8 cellular contexts compared by ENCODE assay signal in the genomic region with DNA sequence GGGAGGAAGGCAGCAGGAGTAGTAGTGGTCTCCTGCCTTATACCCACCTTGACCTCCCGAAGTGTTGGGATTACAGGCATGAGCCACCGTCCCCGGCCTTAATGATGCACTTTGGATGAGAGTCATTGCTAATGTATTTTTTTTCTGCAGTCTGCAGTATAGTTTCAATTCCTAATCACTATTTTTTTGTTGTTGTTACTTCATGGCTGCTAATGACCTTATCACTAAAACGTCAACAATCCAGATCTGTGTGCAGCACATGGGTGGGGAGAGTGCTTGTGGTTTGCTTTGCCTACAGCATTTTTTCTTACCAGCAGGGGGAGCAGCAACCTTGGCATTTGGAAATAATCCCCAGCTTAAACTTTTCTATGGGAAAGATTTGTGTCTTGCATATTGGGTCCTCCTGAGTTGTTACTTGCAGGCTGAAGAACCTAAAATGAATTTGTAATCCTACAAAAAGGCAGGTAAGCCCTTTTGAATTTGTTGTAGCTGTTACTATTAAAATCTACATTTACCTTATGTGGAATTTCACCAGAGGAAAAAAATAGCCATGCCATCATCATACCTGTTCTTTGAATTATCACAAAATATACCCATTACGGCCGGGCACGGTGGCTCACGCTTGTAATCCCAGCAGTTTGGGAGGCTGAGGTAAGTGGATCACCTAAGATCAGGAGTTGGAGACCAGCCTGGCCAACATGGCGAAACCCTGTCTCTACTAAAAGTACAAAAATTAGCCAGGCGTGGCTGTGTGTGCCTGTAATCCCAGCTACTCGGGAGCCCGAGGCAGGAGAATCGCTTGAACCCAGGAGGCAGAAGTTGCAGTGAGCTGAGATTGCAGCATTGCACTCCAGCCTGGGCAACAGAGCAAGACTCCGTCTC. TPM values are rescaled to one million over a fixed set of nuclear protein-coding genes. Genes with fewer than 3 reads are reported as not detected.
DNase-seq lines count a peak whose midpoint lies in the region; ATAC-seq and TF ChIP-seq lines count a peak whose summit lies in the region.

No MANE protein-coding gene starts in this region.

- H3K4me1 ChIP-seq in liver (ENCODE audit: control insufficient read depth in 4 of 4, insufficient read depth in 4 of 4, low read length in 3 of 4): no peaks in the 10 kb centered on the region

- WGBS in liver: 68% methylated on average over 14 of the region's 14 CpGs

- peak overlapping the region; percentile 74 for H3K27ac Mint-ChIP-seq in activated CD4-positive, alpha-beta T cell treated with anti-CD3 and anti-CD28 coated beads for 36 hours

- DNase-seq in NCI-H187 (lab: John Stamatoyannopoulos, UW) (peak; percentile 41 to 53), NCI-H187 treated with DMSO at 0.1 percent for 48 hours (lab: John Stamatoyannopoulos, UW) (no peak), NCI-H2227 treated with DMSO at 0.1 percent for 48 hours (lab: John Stamatoyannopoulos, UW) (peak; percentile 38), choroid plexus epithelial cell (ENCODE audit: low read depth) (peak; percentile 83)
- DNase-seq in activated CD4-positive, alpha-beta T cell treated with anti-CD3 and anti-CD28 coated beads for 36 hours: peak; percentile 88
- DNase-seq in stimulated activated CD8-positive, alpha-beta memory T cell treated with anti-CD3 and anti-CD28 coated beads, Interleukin-12 subunit alpha, Interleukin-12 subunit beta, amount 100 ng/mL, for 4 hours (ENCODE audit: low read depth): peak; percentile 52

- no peak overlapping the region for H3K27ac ChIP-seq in liver (ENCODE audit: low read depth in 1 of 2, low read length in 2 of 2)

- H3K4me1 Mint-ChIP-seq in activated CD4-positive, alpha-beta T cell treated with anti-CD3 and anti-CD28 coated beads for 36 hours: peaks cover 48% of the 10 kb centered on the region

- H3K9ac ChIP-seq in liver (ENCODE audit: low read depth in 1 of 2, low read length in 2 of 2): no peak overlapping the region

- TF ChIP-seq CTCF in choroid plexus epithelial cell (conservative IDR thresholded peaks at IDR 0.05; ENCODE audit: low read depth, low read length): peak; percentile 92
- peak; percentile 87 for TF ChIP-seq CTCF in liver (IDR thresholded peaks at IDR 0.05; ENCODE audit: low read depth, low read length, missing input control)

- no peaks in the 10 kb centered on the region for H3K9me3 Mint-ChIP-seq in activated CD4-positive, alpha-beta T cell treated with anti-CD3 and anti-CD28 coated beads for 36 hours (ENCODE audit: low read depth)

- peak; percentile 84 to 86 for TF ChIP-seq RAD21 in liver (IDR thresholded peaks at IDR 0.05)

- ATAC-seq in HG02870 (IDR thresholded peaks at IDR 0.05; ENCODE audit: unreplicated experiment): peak; percentile 76
- ATAC-seq in activated CD4-positive, alpha-beta T cell treated with anti-CD3 and anti-CD28 coated beads for 36 hours: peak; percentile 66

- POLR2A ChIA-PET in activated CD4-positive, alpha-beta T cell treated with anti-CD3 and anti-CD28 coated beads for 36 hours (lab: Charles Lee): interaction anchor here (0.5 to 2.0 kb wide), 8 partner anchors 26 to 1221 kb away, joined by 3 to 11 read pairs (median 4); a partner anchor contains a TSS

- H3K4me3 Mint-ChIP-seq in activated CD4-positive, alpha-beta T cell treated with anti-CD3 and anti-CD28 coated beads for 36 hours: peak overlapping the region; percentile 2

- CTCF ChIA-PET in activated CD4-positive, alpha-beta T cell treated with anti-CD3 and anti-CD28 coated beads for 36 hours (lab: Charles Lee): interaction anchor here (0.5 to 4.7 kb wide), 43 partner anchors 9 to 582 kb away, joined by 3 to 40 read pairs (median 6); a partner anchor contains a TSS

- H3K27me3 Mint-ChIP-seq in activated CD4-positive, alpha-beta T cell treated with anti-CD3 and anti-CD28 coated beads for 36 hours: no peaks in the 10 kb centered on the region

- no peaks in the 10 kb centered on the region for H3K27me3 ChIP-seq in liver (ENCODE audit: control insufficient read depth in 4 of 4, insufficient read depth in 4 of 4, low read length in 3 of 4)

- H3K36me3 Mint-ChIP-seq in activated CD4-positive, alpha-beta T cell treated with anti-CD3 and anti-CD28 coated beads for 36 hours (ENCODE audit: low read depth): no peaks in the 10 kb centered on the region

- H3K4me3 ChIP-seq in choroid plexus epithelial cell (ENCODE audit: low read depth, low read length): no peak overlapping the region
- no peak overlapping the region for H3K4me3 ChIP-seq in liver (ENCODE audit: low read depth in 1 of 3, low read length in 3 of 3)

- intact Hi-C loops in activated CD4-positive, alpha-beta T cell treated with anti-CD3 and anti-CD28 coated beads for 36 hours (cut with DNase I, micrococcal nuclease): loop anchor here (1.0 to 5.0 kb wide), 8 partner anchors 32 to 323 kb away; a partner anchor contains a TSS

- H3K36me3 ChIP-seq in liver (ENCODE audit: control insufficient read depth in 4 of 4, insufficient read depth in 3 of 4, low read depth in 1 of 4, low read length in 3 of 4): no peaks in the 10 kb centered on the region

- H3K9me3 ChIP-seq in liver (ENCODE audit: control insufficient read depth in 4 of 4, low read length in 3 of 4): no peaks in the 10 kb centered on the region

TF ChIP-seq in liver, 16 proteins besides CTCF, POLR2A, EP300 and RAD21:
- no peak for TF ChIP-seq GABPA (IDR thresholded peaks at IDR 0.05 in 1 of 2, conservative IDR thresholded peaks at IDR 0.05 in 1 of 2)
- TF ChIP-seq HNF4A (conservative IDR thresholded peaks at IDR 0.05): no peak
- TF ChIP-seq RXRA (IDR thresholded peaks at IDR 0.05): no peak
- no peak for TF ChIP-seq FOXA2 (IDR thresholded peaks at IDR 0.05)
- no peak for TF ChIP-seq EGR1 (IDR thresholded peaks at IDR 0.05; ENCODE audit: low read depth in 2 of 2)
- TF ChIP-seq, protein P1, sequence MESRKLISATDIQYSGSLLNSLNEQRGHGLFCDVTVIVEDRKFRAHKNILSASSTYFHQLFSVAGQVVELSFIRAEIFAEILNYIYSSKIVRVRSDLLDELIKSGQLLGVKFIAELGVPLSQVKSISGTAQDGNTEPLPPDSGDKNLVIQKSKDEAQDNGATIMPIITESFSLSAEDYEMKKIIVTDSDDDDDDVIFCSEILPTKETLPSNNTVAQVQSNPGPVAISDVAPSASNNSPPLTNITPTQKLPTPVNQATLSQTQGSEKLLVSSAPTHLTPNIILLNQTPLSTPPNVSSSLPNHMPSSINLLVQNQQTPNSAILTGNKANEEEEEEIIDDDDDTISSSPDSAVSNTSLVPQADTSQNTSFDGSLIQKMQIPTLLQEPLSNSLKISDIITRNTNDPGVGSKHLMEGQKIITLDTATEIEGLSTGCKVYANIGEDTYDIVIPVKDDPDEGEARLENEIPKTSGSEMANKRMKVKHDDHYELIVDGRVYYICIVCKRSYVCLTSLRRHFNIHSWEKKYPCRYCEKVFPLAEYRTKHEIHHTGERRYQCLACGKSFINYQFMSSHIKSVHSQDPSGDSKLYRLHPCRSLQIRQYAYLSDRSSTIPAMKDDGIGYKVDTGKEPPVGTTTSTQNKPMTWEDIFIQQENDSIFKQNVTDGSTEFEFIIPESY (IDR thresholded peaks at IDR 0.05): no peak
- no peak for TF ChIP-seq JUND (IDR thresholded peaks at IDR 0.05)
- TF ChIP-seq, protein P2, sequence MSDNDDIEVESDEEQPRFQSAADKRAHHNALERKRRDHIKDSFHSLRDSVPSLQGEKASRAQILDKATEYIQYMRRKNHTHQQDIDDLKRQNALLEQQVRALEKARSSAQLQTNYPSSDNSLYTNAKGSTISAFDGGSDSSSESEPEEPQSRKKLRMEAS (IDR thresholded peaks at IDR 0.05): no peak
- TF ChIP-seq HNF4G (IDR thresholded peaks at IDR 0.05): no peak
- TF ChIP-seq YY1 (IDR thresholded peaks at IDR 0.05): no peak
- no peak for TF ChIP-seq SP1 (IDR thresholded peaks at IDR 0.05)
- TF ChIP-seq FOXA1 (IDR thresholded peaks at IDR 0.05): no peak
TF ChIP-seq in liver: peak in this region for 0.

RNA-seq across cellular contexts. Expression of a gene that starts 6.3 kb away (rescaled TPM):
- total RNA-seq in activated CD4-positive, alpha-beta T cell treated with anti-CD3 and anti-CD28 coated beads for 36 hours: 10 to 100 TPM in 1 of 2 experiments, 1 to 10 TPM in 1; 10.0 to 16.9 TPM
- total RNA-seq in liver: 1 to 10 TPM; 4.7 to 7.4 TPM
- 1 to 10 TPM; 4.1 to 9.2 TPM for polyA plus RNA-seq in liver

RNA-seq across cellular contexts. Expression of a gene that starts 17.1 kb away (rescaled TPM):
- total RNA-seq in activated CD4-positive, alpha-beta T cell treated with anti-CD3 and anti-CD28 coated beads for 36 hours: under 1 TPM; 0.79 to 0.82 TPM
- not detected for total RNA-seq in liver
- not detected for polyA plus RNA-seq in liver

RNA-seq across cellular contexts. Expression of a gene that starts 31.7 kb away (rescaled TPM):
- 100 to 1,000 TPM; 208 to 249 TPM for total RNA-seq in activated CD4-positive, alpha-beta T cell treated with anti-CD3 and anti-CD28 coated beads for 36 hours
- 1 to 10 TPM in 1 of 2 donors, under 1 TPM in 1; 0.47 to 1.5 TPM for total RNA-seq in liver
- under 1 TPM; 0.35 to 0.40 TPM for polyA plus RNA-seq in liver

RNA-seq across cellular contexts. Expression of a gene that starts 40.1 kb away (rescaled TPM):
- total RNA-seq in activated CD4-positive, alpha-beta T cell treated with anti-CD3 and anti-CD28 coated beads for 36 hours: 10 to 100 TPM; 12.6 to 15.9 TPM
- total RNA-seq in liver: 1 to 10 TPM; 5.5 to 9.4 TPM
- 1 to 10 TPM; 1.4 to 3.2 TPM for polyA plus RNA-seq in liver

Comparison
In these comparisons a context has a peak if more than half of its experiments do, and no peak if none do; other contexts are left out.
1. RNA of a gene that starts 31.7 kb away (total RNA-seq): 208 to 249 TPM in activated CD4-positive, alpha-beta T cell treated with anti-CD3 and anti-CD28 coated beads for 36 hours; 0.47 to 1.5 TPM in liver; every median in the first group is over 10 times any median in the second.